Comparison of ENCODE assay signal across 8 cellular contexts in the genomic region with DNA sequence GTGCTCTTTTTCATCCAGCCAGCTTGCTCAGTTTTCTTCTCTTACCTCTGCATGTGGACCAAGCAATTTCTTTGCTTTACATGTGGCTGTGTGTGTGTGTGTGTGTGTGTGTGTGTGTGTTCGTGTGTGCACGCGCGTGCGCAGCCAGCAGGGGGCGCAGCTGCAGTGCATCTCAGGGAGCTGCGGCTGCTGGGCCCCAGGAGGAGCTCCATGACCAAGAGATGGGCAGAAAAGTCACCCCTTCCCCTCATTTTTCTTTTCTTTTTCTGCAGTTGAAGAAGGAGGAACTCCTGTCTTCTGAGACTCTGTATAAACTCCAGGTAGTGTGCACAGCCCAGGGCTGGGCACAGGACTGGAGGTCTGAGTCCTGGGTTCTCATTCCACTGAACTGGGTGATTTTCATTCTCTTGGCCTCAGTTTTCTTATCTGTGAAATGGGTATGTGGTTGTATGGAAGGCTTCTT. TPM values are rescaled to one million over a fixed set of nuclear protein-coding genes. Genes with fewer than 3 reads are reported as not detected.
A peak's percentile ranks its signal among the peaks of the same experiment; 100 is the strongest.
DNase-seq lines count a peak whose midpoint lies in the region; ATAC-seq and TF ChIP-seq lines count a peak whose summit lies in the region.

No MANE protein-coding gene starts in this region.

- H3K27ac ChIP-seq in SJCRH30 (no peak overlapping the region), upper lobe of left lung (no peak overlapping the region)

- no peaks in the 10 kb centered on the region for H3K27me3 ChIP-seq in SJCRH30
- H3K27me3 ChIP-seq in upper lobe of left lung: no peaks in the 10 kb centered on the region

- H3K4me1 ChIP-seq in SJCRH30 (peaks cover 6% of the 10 kb centered on the region; the same call in 1 of the 2 replicates), upper lobe of left lung (no peaks in the 10 kb centered on the region)

- ATAC-seq in upper lobe of left lung (ENCODE audit: low FRiP score in 2 of 2) (peak; percentile 87 to 90), HG02981 (IDR thresholded peaks at IDR 0.05; ENCODE audit: unreplicated experiment) (no peak)

- no peak overlapping the region for H3K4me3 ChIP-seq in SJCRH30
- H3K4me3 ChIP-seq in upper lobe of left lung: no peak overlapping the region

- 0 to 2% methylated on average over 7 of the region's 7 CpGs for WGBS in upper lobe of left lung, 2 donors

- H3K9me3 ChIP-seq in SJCRH30 (replicated peaks) (no peaks in the 10 kb centered on the region), upper lobe of left lung (no peaks in the 10 kb centered on the region)

- DNase-seq in ELR (ENCODE audit: low read depth) (peak; percentile 75), HPDE6-E6E7 (ENCODE audit: extremely low spot score) (peak; percentile 34), SJCRH30 (peak; percentile 58 to 69), activated gamma-delta T cell (lab: John Stamatoyannopoulos, UW) (peak; percentile 23), germinal center (ENCODE audit: low spot score) (peak; percentile 69), pons (ENCODE audit: low spot score) (peak; percentile 42), upper lobe of left lung (peak; percentile 81 to 96)

- TF ChIP-seq CTCF in upper lobe of left lung (IDR thresholded peaks at IDR 0.05): peak; percentile 75 to 96 (median 88)

- H3K36me3 ChIP-seq in SJCRH30 (no peaks in the 10 kb centered on the region), upper lobe of left lung (no peaks in the 10 kb centered on the region)

- TF ChIP-seq EP300 in upper lobe of left lung (IDR thresholded peaks at IDR 0.05): no peak

- TF ChIP-seq POLR2A in upper lobe of left lung (IDR thresholded peaks at IDR 0.05): no peak

RNA-seq across cellular contexts. Expression of gene BLNK, which starts 41.8 kb away (rescaled TPM):
- not detected in 2 replicates for total RNA-seq in SJCRH30 (2014; rRNA removed; shearing (Covaris generic))
- 10 to 100 TPM in 4 of 6 donors, 1 to 10 TPM in 2; 7.0 to 17.8 (median 10.8) TPM for total RNA-seq in upper lobe of left lung

Comparison
In these comparisons a context has a peak if more than half of its experiments do, and no peak if none do; other contexts are left out.
1. DNase-seq: peak in every context shown above with its lines; median percentile 88 in upper lobe of left lung; 75 in ELR; 69 in germinal center; 64 in SJCRH30; 42 in pons; 34 in HPDE6-E6E7; 23 in activated gamma-delta T cell.